ENCODE assay signal across 12 cellular contexts in the genomic region with DNA sequence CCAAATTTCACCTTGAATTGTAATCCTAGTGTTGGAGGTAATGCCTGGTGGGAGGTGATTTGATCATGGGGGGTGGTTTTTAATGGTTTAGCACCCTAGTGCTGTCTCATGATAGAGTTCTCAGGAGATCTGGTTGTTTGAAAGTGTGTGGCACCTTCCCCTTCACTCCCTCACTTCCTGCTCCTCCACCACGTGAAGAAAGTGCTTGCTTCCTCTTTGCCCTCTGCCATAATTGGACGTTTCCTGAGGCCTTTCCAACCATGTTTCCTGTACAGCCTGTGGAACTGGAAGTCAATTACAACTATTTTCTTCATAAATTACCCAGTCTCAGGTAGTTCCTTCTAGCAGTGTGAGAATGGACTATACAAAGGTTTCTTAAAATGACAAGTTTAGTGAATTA.
"Had no signal": no experiment of that assay in that cellular context is flagged by ENCODE, and none has a peak within 500 bp of the region (broad histone marks: within the 10 kb centered on the region; RNA-seq: fewer than 3 reads in every experiment).

No MANE protein-coding gene starts in this region.

- DNase-seq: activated CD4-positive, alpha-beta memory T cell treated with anti-CD3 and anti-CD28 coated beads for 36 hours; activated CD4-positive, CD25-positive, alpha-beta regulatory T cell treated with anti-CD3 and anti-CD28 coated beads, Interleukin-2, amount 50 U/mL, for 72 hours; activated naive CD8-positive, alpha-beta T cell treated with anti-CD3 and anti-CD28 coated beads, Interleukin-2, amount 50 U/mL, for 24 hours; activated T-cell treated with anti-CD3 and anti-CD28 coated beads, Interleukin-2, amount 50 U/mL, for 48 hours; glutamatergic neuron; ovary; stimulated activated CD4-positive, alpha-beta T cell treated with anti-CD3 and anti-CD28 coated beads, Interleukin-4, amount 100 ng/mL, for 1 hour; stimulated activated CD8-positive, alpha-beta memory T cell treated with anti-CD3 and anti-CD28 coated beads, Interleukin-4, amount 100 ng/mL, for 48 hours; upper lobe of left lung had no signal

- H3K4me1 Mint-ChIP-seq: activated naive CD8-positive, alpha-beta T cell treated with anti-CD3 and anti-CD28 coated beads, Interleukin-2, amount 50 U/mL, for 24 hours; neural progenitor cell had no signal

- H3K27ac Mint-ChIP-seq: activated CD4-positive, alpha-beta memory T cell treated with anti-CD3 and anti-CD28 coated beads for 36 hours; activated naive CD8-positive, alpha-beta T cell treated with anti-CD3 and anti-CD28 coated beads, Interleukin-2, amount 50 U/mL, for 24 hours; neural progenitor cell; stimulated activated naive CD8-positive, alpha-beta T cell treated with anti-CD3 and anti-CD28 coated beads, Interleukin-15, Interleukin-2, amounts not matched to agents 100 ng/mL and 50 ng/mL, for 24 hours had no signal

- H2AFZ ChIP-seq: neural progenitor cell had no signal

- H3K9ac ChIP-seq: neural progenitor cell had no signal

- H3K4me3 ChIP-seq: esophagus muscularis mucosa, neural progenitor cell, ovary, upper lobe of left lung had no signal

- H3K27me3 ChIP-seq: esophagus muscularis mucosa, neural progenitor cell, ovary, upper lobe of left lung had no signal

- H3K4me1 ChIP-seq: esophagus muscularis mucosa, neural progenitor cell, upper lobe of left lung had no signal

- H3K4me2 ChIP-seq: neural progenitor cell had no signal

- H3K36me3 ChIP-seq: esophagus muscularis mucosa, neural progenitor cell, ovary, upper lobe of left lung had no signal

- H3K4me3 Mint-ChIP-seq: activated CD4-positive, alpha-beta memory T cell treated with anti-CD3 and anti-CD28 coated beads for 36 hours; activated naive CD8-positive, alpha-beta T cell treated with anti-CD3 and anti-CD28 coated beads, Interleukin-2, amount 50 U/mL, for 24 hours; neural progenitor cell; stimulated activated naive CD8-positive, alpha-beta T cell treated with anti-CD3 and anti-CD28 coated beads, Interleukin-15, Interleukin-2, amounts not matched to agents 100 ng/mL and 50 ng/mL, for 24 hours had no signal

- ATAC-seq: activated naive CD8-positive, alpha-beta T cell treated with anti-CD3 and anti-CD28 coated beads, Interleukin-2, amount 50 U/mL, for 24 hours had no signal

- H3K27me3 Mint-ChIP-seq: activated CD4-positive, alpha-beta memory T cell treated with anti-CD3 and anti-CD28 coated beads for 36 hours; activated naive CD8-positive, alpha-beta T cell treated with anti-CD3 and anti-CD28 coated beads, Interleukin-2, amount 50 U/mL, for 24 hours; stimulated activated naive CD8-positive, alpha-beta T cell treated with anti-CD3 and anti-CD28 coated beads, Interleukin-15, Interleukin-2, amounts not matched to agents 100 ng/mL and 50 ng/mL, for 24 hours had no signal

- H3K9me3 Mint-ChIP-seq: activated naive CD8-positive, alpha-beta T cell treated with anti-CD3 and anti-CD28 coated beads, Interleukin-2, amount 50 U/mL, for 24 hours; neural progenitor cell had no signal

- H3K27ac ChIP-seq: esophagus muscularis mucosa, neural progenitor cell, ovary, upper lobe of left lung had no signal
